17 cellular contexts compared by ENCODE assay signal in genomic region chr7:38524786-38525185, GRCh38.
"Had no signal": no experiment of that assay in that cellular context is flagged by ENCODE, and none has a peak within 500 bp of the region (broad histone marks: within the 10 kb centered on the region; RNA-seq: fewer than 3 reads in every experiment).

No MANE protein-coding gene starts in this region.

- H3K4me1 ChIP-seq: heart left ventricle, left ventricle myocardium inferior, pancreas, spleen, stomach, testis, upper lobe of left lung had no signal

- ATAC-seq: activated CD4-positive, alpha-beta T cell treated with anti-CD3 and anti-CD28 coated beads for 36 hours; heart left ventricle; mucosa of descending colon; naive thymus-derived CD4-positive, alpha-beta T cell; pancreas; sciatic nerve had no signal

- H3K4me3 ChIP-seq: heart left ventricle, left ventricle myocardium inferior, mucosa of descending colon, pancreas, spleen, stomach, testis, upper lobe of left lung had no signal

- H3K27me3 ChIP-seq: brain microvascular endothelial cell, heart left ventricle, spleen, stomach, testis, upper lobe of left lung had no signal

- H3K9me3 ChIP-seq: heart left ventricle, left ventricle myocardium inferior, mucosa of descending colon, pancreas, spleen, stomach, testis, upper lobe of left lung had no signal

- DNase-seq: activated CD4-positive, alpha-beta memory T cell treated with anti-CD3 and anti-CD28 coated beads, Interleukin-2, amount 10 ng/mL, durations not matched to agents 7 days and 5 days; activated CD4-positive, alpha-beta T cell treated with anti-CD3 and anti-CD28 coated beads for 36 hours; activated effector memory CD4-positive, alpha-beta T cell treated with Interleukin-2 at 50 U/mL for 16 hours; activated T-cell treated with anti-CD3 and anti-CD28 coated beads, Interleukin-2, amount 50 U/mL, for 24 hours; brain microvascular endothelial cell; cerebellar nuclear complex; effector memory CD4-positive, alpha-beta T cell; heart left ventricle; left ventricle myocardium inferior; mucosa of descending colon; naive thymus-derived CD4-positive, alpha-beta T cell; pancreas; spleen; stomach; testis; upper lobe of left lung had no signal

- H3K36me3 ChIP-seq: brain microvascular endothelial cell, heart left ventricle, left ventricle myocardium inferior, pancreas, spleen, stomach, upper lobe of left lung had no signal
